Comparison of ENCODE assay signal across 1 cellular context in genomic region chr11:5700422-5701064, GRCh38.
TF ChIP-seq lines count a peak whose summit lies in the region.

No MANE protein-coding gene starts in this region.

TF ChIP-seq in K562, 482 proteins besides CTCF, POLR2A, EP300 and RAD21:
- TF ChIP-seq SPI1 (IDR thresholded peaks at IDR 0.05; ENCODE audit: borderline replicate concordance, low read depth, low read length) = no peak
- peak; percentile 48; the same call in 1 of the 2 replicates for TF ChIP-seq ZNF384 (IDR thresholded peaks at IDR 0.05; ENCODE audit: low read depth, low read length)
- TF ChIP-seq ADNP (tag; IDR thresholded peaks at IDR 0.05) = peak; percentile 43; the same call in 1 of the 2 replicates
- TF ChIP-seq ZNF354B (CRISPR knock-in tag; IDR thresholded peaks at IDR 0.05) = no peak
- no peak for TF ChIP-seq LARP7 (IDR thresholded peaks at IDR 0.05)
- TF ChIP-seq ZC3H11A (IDR thresholded peaks at IDR 0.05; ENCODE audit: low read depth, low read length) = no peak
- TF ChIP-seq TSC22D4 (tag; IDR thresholded peaks at IDR 0.05) = no peak
- no peak for TF ChIP-seq VEZF1 (CRISPR knock-in tag; IDR thresholded peaks at IDR 0.05)
- no peak for TF ChIP-seq KLF10 (CRISPR knock-in tag; IDR thresholded peaks at IDR 0.05)
- TF ChIP-seq RFX1 (IDR thresholded peaks at IDR 0.05) = no peak
- no peak for TF ChIP-seq TEAD1 (CRISPR knock-in tag; IDR thresholded peaks at IDR 0.05)
- TF ChIP-seq, protein P1, sequence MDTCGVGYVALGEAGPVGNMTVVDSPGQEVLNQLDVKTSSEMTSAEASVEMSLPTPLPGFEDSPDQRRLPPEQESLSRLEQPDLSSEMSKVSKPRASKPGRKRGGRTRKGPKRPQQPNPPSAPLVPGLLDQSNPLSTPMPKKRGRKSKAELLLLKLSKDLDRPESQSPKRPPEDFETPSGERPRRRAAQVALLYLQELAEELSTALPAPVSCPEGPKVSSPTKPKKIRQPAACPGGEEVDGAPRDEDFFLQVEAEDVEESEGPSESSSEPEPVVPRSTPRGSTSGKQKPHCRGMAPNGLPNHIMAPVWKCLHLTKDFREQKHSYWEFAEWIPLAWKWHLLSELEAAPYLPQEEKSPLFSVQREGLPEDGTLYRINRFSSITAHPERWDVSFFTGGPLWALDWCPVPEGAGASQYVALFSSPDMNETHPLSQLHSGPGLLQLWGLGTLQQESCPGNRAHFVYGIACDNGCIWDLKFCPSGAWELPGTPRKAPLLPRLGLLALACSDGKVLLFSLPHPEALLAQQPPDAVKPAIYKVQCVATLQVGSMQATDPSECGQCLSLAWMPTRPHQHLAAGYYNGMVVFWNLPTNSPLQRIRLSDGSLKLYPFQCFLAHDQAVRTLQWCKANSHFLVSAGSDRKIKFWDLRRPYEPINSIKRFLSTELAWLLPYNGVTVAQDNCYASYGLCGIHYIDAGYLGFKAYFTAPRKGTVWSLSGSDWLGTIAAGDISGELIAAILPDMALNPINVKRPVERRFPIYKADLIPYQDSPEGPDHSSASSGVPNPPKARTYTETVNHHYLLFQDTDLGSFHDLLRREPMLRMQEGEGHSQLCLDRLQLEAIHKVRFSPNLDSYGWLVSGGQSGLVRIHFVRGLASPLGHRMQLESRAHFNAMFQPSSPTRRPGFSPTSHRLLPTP (IDR thresholded peaks at IDR 0.05; ENCODE audit: borderline replicate concordance, extremely low read depth, insufficient read length) = peak; percentile 6
- no peak for TF ChIP-seq SUPT5H (IDR thresholded peaks at IDR 0.05)
- no peak for TF ChIP-seq ZNF408 (CRISPR knock-in tag; IDR thresholded peaks at IDR 0.05; ENCODE audit: low read depth)
- TF ChIP-seq, protein P2, sequence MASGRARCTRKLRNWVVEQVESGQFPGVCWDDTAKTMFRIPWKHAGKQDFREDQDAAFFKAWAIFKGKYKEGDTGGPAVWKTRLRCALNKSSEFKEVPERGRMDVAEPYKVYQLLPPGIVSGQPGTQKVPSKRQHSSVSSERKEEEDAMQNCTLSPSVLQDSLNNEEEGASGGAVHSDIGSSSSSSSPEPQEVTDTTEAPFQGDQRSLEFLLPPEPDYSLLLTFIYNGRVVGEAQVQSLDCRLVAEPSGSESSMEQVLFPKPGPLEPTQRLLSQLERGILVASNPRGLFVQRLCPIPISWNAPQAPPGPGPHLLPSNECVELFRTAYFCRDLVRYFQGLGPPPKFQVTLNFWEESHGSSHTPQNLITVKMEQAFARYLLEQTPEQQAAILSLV (tag; IDR thresholded peaks at IDR 0.05) = no peak
- no peak for TF ChIP-seq SMAD1 (IDR thresholded peaks at IDR 0.05; ENCODE audit: low read depth, low read length, partially characterized antibody)
- peak; percentile 30; the same call in 1 of the 2 replicates for TF ChIP-seq SMARCE1 (IDR thresholded peaks at IDR 0.05)
